In the genomic region with DNA sequence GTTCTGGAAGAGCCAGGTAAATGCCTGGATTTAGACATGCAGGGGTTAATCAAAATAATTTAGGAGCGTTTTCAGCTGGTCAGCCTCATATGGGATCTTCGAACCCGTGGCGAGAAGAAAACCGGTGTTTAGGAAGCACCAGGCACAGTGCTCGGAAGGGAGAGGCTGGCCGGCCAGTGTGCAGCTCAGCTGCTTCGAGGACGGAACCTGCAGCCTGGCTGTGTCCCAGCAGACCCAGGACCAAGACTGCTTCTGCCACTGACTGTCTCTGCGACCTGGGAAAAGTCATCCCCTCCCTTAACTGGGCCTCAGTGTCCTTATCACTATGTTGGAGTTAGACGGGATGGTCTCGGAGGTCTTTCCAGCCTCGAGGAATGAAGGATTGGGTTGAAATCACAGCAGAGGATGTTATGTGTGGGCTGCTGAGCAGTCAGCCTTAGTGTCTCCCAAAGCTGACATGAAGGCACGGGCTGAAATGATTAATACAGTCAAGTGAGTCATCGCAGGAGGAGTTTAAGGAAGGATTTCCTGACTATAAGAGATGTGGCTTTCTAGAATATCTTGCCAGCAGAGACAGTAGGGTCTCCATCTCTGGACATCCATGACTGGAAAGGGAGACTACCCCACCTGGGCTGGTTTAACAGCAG, we compare ENCODE assay signal across 11 cellular contexts. TPM values are rescaled to one million over a fixed set of nuclear protein-coding genes. Genes with fewer than 3 reads are reported as not detected.
DNase-seq lines count a peak whose midpoint lies in the region; ATAC-seq and TF ChIP-seq lines count a peak whose summit lies in the region.
"Had no signal": no experiment of that assay in that cellular context is flagged by ENCODE, and none has a peak within 500 bp of the region (broad histone marks: within the 10 kb centered on the region; RNA-seq: fewer than 3 reads in every experiment).

No MANE protein-coding gene starts in this region.

- TF ChIP-seq CTCF in A673 (conservative IDR thresholded peaks at IDR 0.05; ENCODE audit: low read depth, low read length) (no peak), HFFc6 (IDR thresholded peaks at IDR 0.05) (no peak), OCI-LY7 (conservative IDR thresholded peaks at IDR 0.05; ENCODE audit: low read length) (no peak), Calu3 (IDR thresholded peaks at IDR 0.05; ENCODE audit: unreplicated experiment) (no peak)

- peaks cover 24% of the 10 kb centered on the region for H3K27me3 Mint-ChIP-seq in HFFc6 (ENCODE audit: insufficient read depth)
- peaks cover 17% of the 10 kb centered on the region for H3K27me3 Mint-ChIP-seq in activated T-helper 17 cell treated with anti-CD3 and anti-CD28 coated beads, Interleukin-2, amount 50 U/mL, for 72 hours
- H3K27me3 Mint-ChIP-seq in Calu3 (ENCODE audit: unreplicated experiment): peaks cover 98% of the 10 kb centered on the region
- peaks cover 9% of the 10 kb centered on the region for H3K27me3 Mint-ChIP-seq in activated T-cell treated with anti-CD3 and anti-CD28 coated beads, Interleukin-2, amount 50 U/mL, for 24 hours
- H3K27me3 Mint-ChIP-seq: activated naive CD4-positive, alpha-beta T cell treated with anti-CD3 and anti-CD28 coated beads, Interleukin-2, amount 50 U/mL, for 24 hours had no signal

- intact Hi-C loops in A673 (cut with micrococcal nuclease; ENCODE audit: unreplicated experiment): no loop called here
- intact Hi-C loops in OCI-LY7 (cut with micrococcal nuclease; ENCODE audit: unreplicated experiment): no loop called here
- intact Hi-C loops in Calu3 (cut with micrococcal nuclease; ENCODE audit: unreplicated experiment): no loop called here

- H4K20me1 ChIP-seq in OCI-LY7 (ENCODE audit: insufficient read depth, low read length): no peaks in the 10 kb centered on the region

- peak overlapping the region; percentile 73 for H3K4me3 Mint-ChIP-seq in HFFc6
- H3K4me3 Mint-ChIP-seq in activated T-helper 17 cell treated with anti-CD3 and anti-CD28 coated beads, Interleukin-2, amount 50 U/mL, for 72 hours: no peak overlapping the region
- H3K4me3 Mint-ChIP-seq in Calu3 (ENCODE audit: low read depth, unreplicated experiment): no peak overlapping the region
- no peak overlapping the region for H3K4me3 Mint-ChIP-seq in activated T-cell treated with anti-CD3 and anti-CD28 coated beads, Interleukin-2, amount 50 U/mL, for 24 hours
- H3K4me3 Mint-ChIP-seq: naive thymus-derived CD8-positive, alpha-beta T cell had no signal

- no peak overlapping the region for H3K27ac ChIP-seq in A673 (ENCODE audit: low read depth, low read length, poor library complexity, severe bottlenecking)
- no peak overlapping the region for H3K27ac ChIP-seq in OCI-LY7 (ENCODE audit: low read depth, low read length, poor library complexity, severe bottlenecking)

- peak; percentile 70 for ATAC-seq in activated T-helper 17 cell treated with anti-CD3 and anti-CD28 coated beads, Interleukin-2, amount 50 U/mL, for 72 hours (replicated peaks)
- ATAC-seq: naive thymus-derived CD8-positive, alpha-beta T cell had no signal

- H3K27me3 ChIP-seq in A673 (replicated peaks; ENCODE audit: insufficient read depth, low read depth, low read length, poor library complexity): no peaks in the 10 kb centered on the region

- no peak overlapping the region for H3K4me2 ChIP-seq in OCI-LY7 (ENCODE audit: low read length)

- POLR2A ChIA-PET in A673 (lab: Charles Lee; ENCODE audit: low non-redundant PET): interaction anchor here (0.7 kb wide), 1 partner anchor 36 kb away, joined by 5 read pairs; no protein-coding TSS in a partner anchor
- POLR2A ChIA-PET in OCI-LY7 (lab: Charles Lee): no interaction called here

- H3K9me3 ChIP-seq in A673 (ENCODE audit: low read depth, low read length, poor library complexity, severe bottlenecking): no peaks in the 10 kb centered on the region
- H3K9me3 ChIP-seq in OCI-LY7 (ENCODE audit: low read length): no peaks in the 10 kb centered on the region

- H3K4me1 Mint-ChIP-seq in HFFc6 (ENCODE audit: low read depth) (peaks cover 25% of the 10 kb centered on the region), Calu3 (ENCODE audit: low read depth, unreplicated experiment) (peaks cover 8% of the 10 kb centered on the region)
- peaks cover 6% of the 10 kb centered on the region for H3K4me1 Mint-ChIP-seq in activated T-helper 17 cell treated with anti-CD3 and anti-CD28 coated beads, Interleukin-2, amount 50 U/mL, for 72 hours
- H3K4me1 Mint-ChIP-seq in activated T-cell treated with anti-CD3 and anti-CD28 coated beads, Interleukin-2, amount 50 U/mL, for 24 hours (ENCODE audit: low read depth): no peaks in the 10 kb centered on the region
- H3K4me1 Mint-ChIP-seq: activated naive CD4-positive, alpha-beta T cell treated with anti-CD3 and anti-CD28 coated beads, Interleukin-2, amount 50 U/mL, for 24 hours had no signal

- BruUV-seq in A673 (replicated peaks; lab: Mats Ljungman, UMichigan): no TSS peak
- no TSS peak for BruUV-seq in OCI-LY7 (replicated peaks; lab: Mats Ljungman, UMichigan)
- BruUV-seq in Calu3 (replicated peaks; lab: Mats Ljungman, UMichigan): no TSS peak

- H3K4me3 ChIP-seq in A673 (ENCODE audit: low read depth, low read length, poor library complexity, severe bottlenecking) (no peak overlapping the region), OCI-LY7 (ENCODE audit: low read depth, low read length, poor library complexity, severe bottlenecking) (no peak overlapping the region)

- CTCF ChIA-PET in A673 (lab: Charles Lee): interaction anchor here (1.2 kb wide), 1 partner anchor 11 kb away, joined by 9 read pairs; no protein-coding TSS in a partner anchor
- CTCF ChIA-PET in OCI-LY7 (lab: Charles Lee; ENCODE audit: unreplicated experiment): interaction anchor here (0.5 kb wide), 1 partner anchor 87 kb away, joined by 3 read pairs; no protein-coding TSS in a partner anchor
- CTCF ChIA-PET in Calu3 (lab: Charles Lee): interaction anchor here (1.4 to 1.6 kb wide), 2 partner anchors 169 to 170 kb away, joined by 4 to 5 read pairs; no protein-coding TSS in a partner anchor

- no peaks in the 10 kb centered on the region for H3K9me2 ChIP-seq in OCI-LY7 (ENCODE audit: insufficient read depth, low read length)

- H3K36me3 Mint-ChIP-seq in HFFc6 (ENCODE audit: low read depth) (no peaks in the 10 kb centered on the region), Calu3 (ENCODE audit: insufficient read depth, unreplicated experiment) (no peaks in the 10 kb centered on the region)
- H3K36me3 Mint-ChIP-seq in activated T-helper 17 cell treated with anti-CD3 and anti-CD28 coated beads, Interleukin-2, amount 50 U/mL, for 72 hours (ENCODE audit: low read depth): peaks cover 87% of the 10 kb centered on the region
- H3K36me3 Mint-ChIP-seq in activated T-cell treated with anti-CD3 and anti-CD28 coated beads, Interleukin-2, amount 50 U/mL, for 24 hours (ENCODE audit: low read depth): no peaks in the 10 kb centered on the region
- H3K36me3 Mint-ChIP-seq: activated naive CD4-positive, alpha-beta T cell treated with anti-CD3 and anti-CD28 coated beads, Interleukin-2, amount 50 U/mL, for 24 hours; naive thymus-derived CD8-positive, alpha-beta T cell had no signal

- H3K9me3 Mint-ChIP-seq in HFFc6 (no peaks in the 10 kb centered on the region), Calu3 (ENCODE audit: low read depth, unreplicated experiment) (no peaks in the 10 kb centered on the region)
- no peaks in the 10 kb centered on the region for H3K9me3 Mint-ChIP-seq in activated T-helper 17 cell treated with anti-CD3 and anti-CD28 coated beads, Interleukin-2, amount 50 U/mL, for 72 hours
- H3K9me3 Mint-ChIP-seq in activated T-cell treated with anti-CD3 and anti-CD28 coated beads, Interleukin-2, amount 50 U/mL, for 24 hours: no peaks in the 10 kb centered on the region
- H3K9me3 Mint-ChIP-seq: activated naive CD4-positive, alpha-beta T cell treated with anti-CD3 and anti-CD28 coated beads, Interleukin-2, amount 50 U/mL, for 24 hours; naive thymus-derived CD8-positive, alpha-beta T cell had no signal

- H3K36me3 ChIP-seq in A673 (ENCODE audit: insufficient read depth, low read length, poor library complexity, severe bottlenecking): no peaks in the 10 kb centered on the region
- no peaks in the 10 kb centered on the region for H3K36me3 ChIP-seq in OCI-LY7 (ENCODE audit: insufficient read depth, low read length)

- DNase-seq in A673 (ENCODE audit: low spot score): peak; percentile 68
- DNase-seq in HFFc6: peak; percentile 71
- peak; percentile 93 for DNase-seq in hepatic stellate cell (ENCODE audit: low spot score)
- DNase-seq in OCI-LY7 (ENCODE audit: low spot score): no peak
- DNase-seq in stimulated activated CD4-positive, alpha-beta T cell treated with anti-CD3 and anti-CD28 coated beads, Interleukin-4, amount 100 ng/mL, for 24 hours: no peak
- DNase-seq in Calu3: no peak
- no peak for DNase-seq in activated T-cell treated with anti-CD3 and anti-CD28 coated beads, Interleukin-2, amount 50 U/mL, for 24 hours
- DNase-seq: naive thymus-derived CD8-positive, alpha-beta T cell; NCI-H526 had no signal

- H3K27ac Mint-ChIP-seq in HFFc6: peak overlapping the region; percentile 72
- no peak overlapping the region for H3K27ac Mint-ChIP-seq in activated T-helper 17 cell treated with anti-CD3 and anti-CD28 coated beads, Interleukin-2, amount 50 U/mL, for 72 hours
- no peak overlapping the region for H3K27ac Mint-ChIP-seq in Calu3 (ENCODE audit: unreplicated experiment)
- no peak overlapping the region for H3K27ac Mint-ChIP-seq in activated T-cell treated with anti-CD3 and anti-CD28 coated beads, Interleukin-2, amount 50 U/mL, for 24 hours
- H3K27ac Mint-ChIP-seq: activated naive CD4-positive, alpha-beta T cell treated with anti-CD3 and anti-CD28 coated beads, Interleukin-2, amount 50 U/mL, for 24 hours had no signal

- H3K4me1 ChIP-seq in A673 (ENCODE audit: insufficient read depth, low read length, poor library complexity, severe bottlenecking): peaks cover 20% of the 10 kb centered on the region
- no peaks in the 10 kb centered on the region for H3K4me1 ChIP-seq in OCI-LY7 (ENCODE audit: insufficient read depth, low read length, poor library complexity, severe bottlenecking)

- H3K79me2 ChIP-seq in OCI-LY7 (ENCODE audit: insufficient read depth, low read depth, low read length): no peaks in the 10 kb centered on the region

- no peak overlapping the region for H2AFZ ChIP-seq in OCI-LY7 (ENCODE audit: low read length)

RNA-seq across cellular contexts. Expression of gene PPFIA4, which starts 20.8 kb away (rescaled TPM):
- total RNA-seq in A673 (2021) (2.5 and 3.0 TPM in 2 replicates), OCI-LY7 (2022) (0.55 and 2.7 TPM in 2 replicates), Calu3 (2022) (0.12 and 0.83 TPM in 2 replicates)
- 1 to 10 TPM in 1 of 6 experiments, under 1 TPM in 5; 0.37 to 1.3 (median 0.58) TPM for total RNA-seq in HFFc6 (2021; fragmentation: NEBNext Ultra II Directional; extraction: Animal tissue kit (Norgen Biotek cat#: 25700))
- 100 to 1,000 TPM in 1 of 2 donors, 10 to 100 TPM in 1; 38.1 to 244 TPM for total RNA-seq in activated T-helper 17 cell treated with anti-CD3 and anti-CD28 coated beads, Interleukin-2, amount 50 U/mL, for 72 hours
- 0.03 and 0.93 TPM in 2 replicates for total RNA-seq in OCI-LY7 (2014; rRNA removed; shearing (Covaris generic))

RNA-seq across cellular contexts. Expression of gene MYOG, which starts 38.7 kb away (rescaled TPM):
- not detected in 2 replicates for total RNA-seq in A673 (2021)
- not detected for total RNA-seq in HFFc6 (2021; fragmentation: NEBNext Ultra II Directional; extraction: Animal tissue kit (Norgen Biotek cat#: 25700))
- not detected for total RNA-seq in activated T-helper 17 cell treated with anti-CD3 and anti-CD28 coated beads, Interleukin-2, amount 50 U/mL, for 72 hours
- total RNA-seq in OCI-LY7 (2014; rRNA removed; shearing (Covaris generic)): not detected in 2 replicates
- not detected in 2 replicates for total RNA-seq in OCI-LY7 (2022)
- not detected in 2 replicates for total RNA-seq in Calu3 (2022)
- total RNA-seq: naive thymus-derived CD8-positive, alpha-beta T cell had no signal

RNA-seq across cellular contexts. Expression of gene TMEM183A, which starts 39.9 kb away (rescaled TPM):
- total RNA-seq in A673 (2021): 65.1 and 68.4 TPM in 2 replicates
- 10 to 100 TPM; 38.6 to 50.6 (median 45.1) TPM for total RNA-seq in HFFc6 (2021; fragmentation: NEBNext Ultra II Directional; extraction: Animal tissue kit (Norgen Biotek cat#: 25700))
- total RNA-seq in activated T-helper 17 cell treated with anti-CD3 and anti-CD28 coated beads, Interleukin-2, amount 50 U/mL, for 72 hours: 10 to 100 TPM; 50.1 to 62.6 TPM
- 92.4 and 99.3 TPM in 2 replicates for total RNA-seq in OCI-LY7 (2014; rRNA removed; shearing (Covaris generic))
- 75.5 and 83.9 TPM in 2 replicates for total RNA-seq in OCI-LY7 (2022)
- 77.7 and 84.4 TPM in 2 replicates for total RNA-seq in Calu3 (2022)

Comparison
In these comparisons a context has a peak if more than half of its experiments do, and no peak if none do; other contexts are left out.
1. DNase-seq: peak in A673 (single experiment), HFFc6 (single experiment) and hepatic stellate cell (single experiment); none in OCI-LY7 (single experiment), stimulated activated CD4-positive, alpha-beta T cell treated with anti-CD3 and anti-CD28 coated beads, Interleukin-4, amount 100 ng/mL, for 24 hours (single experiment), Calu3 (single experiment) and activated T-cell treated with anti-CD3 and anti-CD28 coated beads, Interleukin-2, amount 50 U/mL, for 24 hours (single experiment).